ENCODE assay signal across 24 cellular contexts in the genomic region with DNA sequence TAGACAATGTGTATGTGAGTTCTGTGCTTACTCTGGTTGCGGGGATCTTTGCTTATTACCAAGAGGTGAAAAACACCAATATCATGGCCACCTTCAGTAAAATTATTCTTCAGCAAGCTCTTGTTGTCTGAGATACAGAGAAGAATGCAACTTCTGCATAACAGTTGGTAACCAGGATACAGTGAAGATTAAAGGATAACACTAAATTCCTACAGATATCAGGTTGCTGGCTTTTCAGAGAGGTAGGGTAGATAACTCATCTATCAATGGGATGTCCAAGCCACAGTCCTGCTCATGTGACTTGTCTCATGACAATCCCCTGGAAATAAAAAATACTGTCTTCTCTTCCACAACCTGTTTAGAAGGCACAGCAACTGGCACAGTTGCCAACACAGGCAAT.
A peak's percentile ranks its signal among the peaks of the same experiment; 100 is the strongest.
DNase-seq lines count a peak whose midpoint lies in the region; ATAC-seq, FAIRE-seq and TF ChIP-seq lines count a peak whose summit lies in the region.
"Had no signal": no experiment of that assay in that cellular context is flagged by ENCODE, and none has a peak within 500 bp of the region (broad histone marks: within the 10 kb centered on the region; RNA-seq: fewer than 3 reads in every experiment).

No MANE protein-coding gene starts in this region.

- H3K4me1 Mint-ChIP-seq in HFFc6 (ENCODE audit: low read depth): peaks cover 45% of the 10 kb centered on the region

- TF ChIP-seq CTCF in HFFc6 (IDR thresholded peaks at IDR 0.05): no peak
- no peak for TF ChIP-seq CTCF in bronchial epithelial cell (IDR thresholded peaks at IDR 0.05; ENCODE audit: insufficient read depth, low read length, severe bottlenecking)
- TF ChIP-seq CTCF in lower lobe of right lung (IDR thresholded peaks at IDR 0.05): no peak

- H3K27me3 Mint-ChIP-seq in HFFc6 (ENCODE audit: insufficient read depth): peaks cover 2% of the 10 kb centered on the region; the same call in 1 of the 2 replicates
- H3K27me3 Mint-ChIP-seq: CD4-positive, CD25-positive, alpha-beta regulatory T cell had no signal

- ATAC-seq in lower lobe of right lung: no peak
- ATAC-seq: activated naive CD8-positive, alpha-beta T cell treated with anti-CD3 and anti-CD28 coated beads, Interleukin-2, amount 50 U/mL, for 24 hours; WTC11 had no signal

- peaks cover 2% of the 10 kb centered on the region for H3K27me3 ChIP-seq in bronchial epithelial cell (ENCODE audit: control insufficient read depth, insufficient read depth, low read length)
- H3K27me3 ChIP-seq in lower lobe of right lung (ENCODE audit: low read depth): no peaks in the 10 kb centered on the region
- H3K27me3 ChIP-seq in subcutaneous abdominal adipose tissue (ENCODE audit: control insufficient read depth in 5 of 5, insufficient read depth in 4 of 5, low read length in 5 of 5): no peaks in the 10 kb centered on the region
- H3K27me3 ChIP-seq: MG63, neutrophil had no signal

- intact Hi-C loops in lower lobe of right lung (cut with DNase I): no loop called here

- H3K36me3 ChIP-seq in bronchial epithelial cell (ENCODE audit: control insufficient read depth, insufficient read depth, low read length) (no peaks in the 10 kb centered on the region), lower lobe of right lung (no peaks in the 10 kb centered on the region), subcutaneous abdominal adipose tissue (ENCODE audit: control insufficient read depth in 5 of 5, insufficient read depth in 5 of 5, low read length in 5 of 5) (peaks cover 2 to 12% (median 9%) of the 10 kb centered on the region in 5 donors)
- H3K36me3 ChIP-seq: left ventricle myocardium inferior, MG63, neutrophil had no signal

- H3K9me3 ChIP-seq in lower lobe of right lung: no peaks in the 10 kb centered on the region
- no peaks in the 10 kb centered on the region for H3K9me3 ChIP-seq in subcutaneous abdominal adipose tissue (ENCODE audit: control insufficient read depth in 5 of 5, low read length in 5 of 5)
- H3K9me3 ChIP-seq: left ventricle myocardium inferior, MG63, neutrophil had no signal

- H3K9me3 Mint-ChIP-seq in HFFc6: no peaks in the 10 kb centered on the region
- H3K9me3 Mint-ChIP-seq: activated naive CD8-positive, alpha-beta T cell treated with anti-CD3 and anti-CD28 coated beads, Interleukin-2, amount 50 U/mL, for 24 hours; CD4-positive, CD25-positive, alpha-beta regulatory T cell; T-helper 2 cell treated with Interferon-gamma antibody and Interleukin-4, amounts not matched to agents 5 μg/mL and 100 μg/mL, for 36 hours had no signal

- peaks cover 4% of the 10 kb centered on the region for H3K36me3 Mint-ChIP-seq in HFFc6 (ENCODE audit: low read depth)
- H3K36me3 Mint-ChIP-seq: WTC11 had no signal

- H3K4me3 ChIP-seq in bronchial epithelial cell (ENCODE audit: low read depth, low read length) (no peak overlapping the region), lower lobe of right lung (no peak overlapping the region), subcutaneous abdominal adipose tissue (ENCODE audit: low read depth in 1 of 5, low read length in 5 of 5) (no peak overlapping the region)
- H3K4me3 ChIP-seq: left ventricle myocardium inferior, MG63 had no signal

- peak overlapping the region; percentile 99 for H3K27ac Mint-ChIP-seq in HFFc6
- H3K27ac Mint-ChIP-seq: CD4-positive, CD25-positive, alpha-beta regulatory T cell; T-helper 2 cell treated with Interferon-gamma antibody and Interleukin-4, amounts not matched to agents 5 μg/mL and 100 μg/mL, for 36 hours; WTC11 had no signal

- no peak overlapping the region for H3K9ac ChIP-seq in subcutaneous abdominal adipose tissue (ENCODE audit: low read length in 5 of 5)

- peak; percentile 13 for FAIRE-seq in bronchial epithelial cell (lab: Jason Lieb, UNC)

- H3K4me3 Mint-ChIP-seq in HFFc6: peak overlapping the region; percentile 82; the same call in 1 of the 2 replicates
- H3K4me3 Mint-ChIP-seq: activated naive CD8-positive, alpha-beta T cell treated with anti-CD3 and anti-CD28 coated beads, Interleukin-2, amount 50 U/mL, for 24 hours; CD4-positive, CD25-positive, alpha-beta regulatory T cell; T-helper 2 cell treated with Interferon-gamma antibody and Interleukin-4, amounts not matched to agents 5 μg/mL and 100 μg/mL, for 36 hours; WTC11 had no signal

- H3K27ac ChIP-seq in lower lobe of right lung (peak overlapping the region; percentile 46), subcutaneous abdominal adipose tissue (ENCODE audit: low read depth, low read length) (peak overlapping the region; percentile 54)
- H3K27ac ChIP-seq: left ventricle myocardium inferior, neutrophil had no signal

- DNase-seq in HFFc6 (peak; percentile 48), bronchial epithelial cell (ENCODE audit: low read depth) (no peak), lower lobe of right lung (no peak), HPDE6-E6E7 (ENCODE audit: extremely low spot score) (no peak), NK-92 (lab: John Stamatoyannopoulos, UW; ENCODE audit: unreplicated experiment) (no peak), cerebellum (ENCODE audit: low spot score) (no peak), NAMALWA (ENCODE audit: low spot score) (no peak)
- DNase-seq: activated CD4-positive, alpha-beta T cell treated with anti-CD3 and anti-CD28 coated beads, Interleukin-2, amount 50 U/mL, for 4 hours; activated effector memory CD4-positive, alpha-beta T cell treated with Interleukin-2 at 50 U/mL for 16 hours; activated naive CD8-positive, alpha-beta T cell treated with anti-CD3 and anti-CD28 coated beads, Interleukin-2, amount 50 U/mL, for 24 hours; CD4-positive, CD25-positive, alpha-beta regulatory T cell; DMS 273 treated with DMSO at 0.1 percent for 48 hours; effector memory CD4-positive, alpha-beta T cell; GDM1; glutamatergic neuron; left ventricle myocardium inferior; NCI-H1694 treated with DMSO at 0.1 percent for 48 hours; retina; stimulated activated CD8-positive, alpha-beta memory T cell treated with anti-CD3 and anti-CD28 coated beads, Interleukin-4, amount 100 ng/mL, for 48 hours had no signal

- H3K4me1 ChIP-seq in lower lobe of right lung: peaks cover 19% of the 10 kb centered on the region
- H3K4me1 ChIP-seq in subcutaneous abdominal adipose tissue (ENCODE audit: control insufficient read depth in 5 of 5, insufficient read depth in 5 of 5, low read length in 5 of 5): peaks cover 2 to 19% (median 5%) of the 10 kb centered on the region in 5 donors
- H3K4me1 ChIP-seq: left ventricle myocardium inferior had no signal
